6 cellular contexts compared by ENCODE assay signal in the genomic region with DNA sequence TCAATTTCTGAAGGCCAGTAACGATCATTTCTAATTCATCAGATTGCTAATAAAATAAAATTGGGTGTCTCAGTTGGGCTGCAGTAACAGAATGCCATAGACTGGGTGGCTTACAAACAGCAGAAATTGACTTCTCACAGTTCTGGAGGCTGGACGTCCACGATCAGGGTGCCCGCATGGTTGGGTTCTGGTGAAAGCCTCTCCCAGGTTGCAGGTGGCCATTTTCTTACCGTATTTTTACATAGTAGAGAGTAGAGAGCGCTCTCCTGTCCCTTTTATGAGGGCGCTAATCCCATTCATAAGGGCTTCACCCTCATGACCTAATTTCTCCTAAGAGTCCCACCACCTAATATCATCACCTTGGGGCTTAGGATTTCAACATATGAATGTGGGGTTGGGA.
"Had no signal": no experiment of that assay in that cellular context is flagged by ENCODE, and none has a peak within 500 bp of the region (broad histone marks: within the 10 kb centered on the region; RNA-seq: fewer than 3 reads in every experiment).

No MANE protein-coding gene starts in this region.

- H3K4me3 ChIP-seq: K562 had no signal

- DNase-seq: IMR-90, KBM-7 had no signal

- ATAC-seq: K562 had no signal

- FAIRE-seq: HTR-8/SVneo, K562 had no signal

- H3K36me3 Mint-ChIP-seq: IgD-negative memory B cell had no signal

- H3K27ac Mint-ChIP-seq: IgD-negative memory B cell had no signal

- H3K4me3 Mint-ChIP-seq: IgD-negative memory B cell had no signal

- H3K9me3 Mint-ChIP-seq: IgD-negative memory B cell had no signal

- H3K27ac ChIP-seq: HL-60 had no signal
